28 cellular contexts compared by ENCODE assay signal in the genomic region with DNA sequence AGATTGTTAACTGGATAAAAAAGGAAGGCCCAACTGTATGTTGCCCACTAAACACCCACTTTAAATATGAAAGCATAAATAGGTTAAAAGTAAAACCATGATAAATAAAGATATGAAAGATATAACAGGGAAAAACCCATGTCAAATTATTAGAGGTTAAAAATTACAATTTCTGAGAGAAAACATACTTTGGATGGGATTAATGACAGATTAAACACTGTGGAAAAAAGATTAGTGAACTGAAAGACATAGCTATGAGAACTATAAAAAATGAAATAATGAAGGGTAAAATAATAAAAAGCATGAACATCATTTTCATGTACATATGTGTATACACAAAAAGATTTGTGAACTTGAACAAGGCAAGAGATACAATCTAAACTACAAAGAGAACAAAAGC.
"Had no signal": no experiment of that assay in that cellular context is flagged by ENCODE, and none has a peak within 500 bp of the region (broad histone marks: within the 10 kb centered on the region; RNA-seq: fewer than 3 reads in every experiment).

No MANE protein-coding gene starts in this region.

- H3K9me3 ChIP-seq: testis, thyroid gland had no signal

- ATAC-seq: left colon; left lung; lower lobe of right lung; naive thymus-derived CD8-positive, alpha-beta T cell; right lobe of liver; stimulated activated memory B cell treated with anti-CD40 and anti-IgM and Interleukin-4, amounts not matched to agents 10 μg/mL and 1 μg/mL and 100 μg/mL, for 72 hours; stimulated activated naive CD8-positive, alpha-beta T cell treated with anti-CD3 and anti-CD28 coated beads, Interleukin-15, amount 100 ng/mL, for 72 hours had no signal

- H3K4me1 ChIP-seq: left lung, lower lobe of right lung, parathyroid adenoma, right lobe of liver, testis had no signal

- DNase-seq: immature natural killer cell; kidney; left colon; left lung; lower lobe of right lung; mammary epithelial cell; mesenchymal stem cell; naive thymus-derived CD8-positive, alpha-beta T cell; occipital lobe; right lobe of liver; stimulated activated CD4-positive, alpha-beta T cell treated with anti-CD3 and anti-CD28 coated beads, Interleukin-1b, Interleukin-23, amount 100 ng/mL, for 48 hours; stimulated activated CD4-positive, alpha-beta T cell treated with anti-CD3 and anti-CD28 coated beads, Interleukin-2, amount 100 ng/mL, for 48 hours; stimulated activated CD4-positive, alpha-beta T cell treated with anti-CD3 and anti-CD28 coated beads, Interleukin-4, amount 100 ng/mL, for 4 hours; stimulated activated CD8-positive, alpha-beta memory T cell treated with anti-CD3 and anti-CD28 coated beads, Interleukin-4, amount 100 ng/mL, for 48 hours; stimulated activated naive CD4-positive, alpha-beta T cell treated with Interleukin-2 at 50 U/mL for 16 hours; stimulated activated naive CD8-positive, alpha-beta T cell treated with anti-CD3 and anti-CD28 coated beads, Interleukin-15, amount 100 ng/mL, for 72 hours; testis; thyroid gland; transverse colon; upper lobe of left lung had no signal

- H3K4me3 ChIP-seq: left lung, lower lobe of right lung, right atrium auricular region, right lobe of liver, smooth muscle cell, testis, thyroid gland, transverse colon, upper lobe of left lung, vagina had no signal

- H3K4me2 ChIP-seq: neural progenitor cell, smooth muscle cell had no signal

- H3K27me3 ChIP-seq: left lung, neural progenitor cell, right atrium auricular region, right lobe of liver, testis, thyroid gland, transverse colon, upper lobe of left lung, vagina had no signal

- H3K9ac ChIP-seq: neural progenitor cell, parathyroid adenoma had no signal

- H3K4me3 Mint-ChIP-seq: neural progenitor cell; stimulated activated memory B cell treated with anti-CD40 and anti-IgM and Interleukin-4, amounts not matched to agents 10 μg/mL and 1 μg/mL and 100 μg/mL, for 72 hours; stimulated activated naive CD8-positive, alpha-beta T cell treated with anti-CD3 and anti-CD28 coated beads, Interleukin-15, amount 100 ng/mL, for 72 hours had no signal

- H3K27me3 Mint-ChIP-seq: naive thymus-derived CD8-positive, alpha-beta T cell; stimulated activated memory B cell treated with anti-CD40 and anti-IgM and Interleukin-4, amounts not matched to agents 10 μg/mL and 1 μg/mL and 100 μg/mL, for 72 hours; stimulated activated naive CD8-positive, alpha-beta T cell treated with anti-CD3 and anti-CD28 coated beads, Interleukin-15, amount 100 ng/mL, for 72 hours had no signal

- H3K27ac ChIP-seq: left lung, lower lobe of right lung, neural progenitor cell, neutrophil, parathyroid adenoma, right atrium auricular region, right lobe of liver, testis, thyroid gland, transverse colon, upper lobe of left lung, vagina had no signal

- H3K27ac Mint-ChIP-seq: immature natural killer cell; naive thymus-derived CD8-positive, alpha-beta T cell; nephron; neural progenitor cell; stimulated activated memory B cell treated with anti-CD40 and anti-IgM and Interleukin-4, amounts not matched to agents 10 μg/mL and 1 μg/mL and 100 μg/mL, for 72 hours; stimulated activated naive CD8-positive, alpha-beta T cell treated with anti-CD3 and anti-CD28 coated beads, Interleukin-15, amount 100 ng/mL, for 72 hours had no signal
